Comparison of ENCODE assay signal across 17 cellular contexts in genomic region chr10:130430852-130431704, GRCh38.
DNase-seq lines count a peak whose midpoint lies in the region; ATAC-seq, FAIRE-seq and TF ChIP-seq lines count a peak whose summit lies in the region.
"Had no signal": no experiment of that assay in that cellular context is flagged by ENCODE, and none has a peak within 500 bp of the region (broad histone marks: within the 10 kb centered on the region; RNA-seq: fewer than 3 reads in every experiment).

No MANE protein-coding gene starts in this region.

- no peaks in the 10 kb centered on the region for H3K27me3 ChIP-seq in heart left ventricle
- H3K27me3 ChIP-seq in vagina, result no peaks in the 10 kb centered on the region
- H3K27me3 ChIP-seq in HepG2 (ENCODE audit: control insufficient read depth in 1 of 2, insufficient read depth in 2 of 2, low read length in 2 of 2), result no peaks in the 10 kb centered on the region

- no peaks in the 10 kb centered on the region for H3K79me2 ChIP-seq in HepG2 (ENCODE audit: insufficient read depth, low read length)

- H3K36me3 ChIP-seq in heart left ventricle (no peaks in the 10 kb centered on the region), vagina (no peaks in the 10 kb centered on the region), HepG2 (replicated peaks in 1 of 2; ENCODE audit: control insufficient read depth in 1 of 2, insufficient read depth in 2 of 2, low read length in 2 of 2) (no peaks in the 10 kb centered on the region)

- no peak for TF ChIP-seq CTCF in heart left ventricle (IDR thresholded peaks at IDR 0.05)
- no peak for TF ChIP-seq CTCF in endothelial cell (IDR thresholded peaks at IDR 0.05; ENCODE audit: unreplicated experiment)
- no peak for TF ChIP-seq CTCF in nephron progenitor cell (IDR thresholded peaks at IDR 0.05)
- TF ChIP-seq CTCF in vagina (IDR thresholded peaks at IDR 0.05), result no peak
- TF ChIP-seq CTCF in HepG2 (CRISPR knock-in tag; IDR thresholded peaks at IDR 0.05), result no peak

- peak overlapping the region; percentile 9 for H3K4me3 Mint-ChIP-seq in endothelial cell (ENCODE audit: unreplicated experiment)
- H3K4me3 Mint-ChIP-seq in nephron progenitor cell, result no peak overlapping the region
- H3K4me3 Mint-ChIP-seq: B cell; CD4-positive, alpha-beta T cell had no signal

- H3K9me3 Mint-ChIP-seq in endothelial cell (ENCODE audit: unreplicated experiment) (peaks cover 79% of the 10 kb centered on the region), nephron progenitor cell (peaks cover 10% of the 10 kb centered on the region)
- H3K9me3 Mint-ChIP-seq: CD4-positive, alpha-beta T cell had no signal

- H2AFZ ChIP-seq in HepG2 (ENCODE audit: low read length), result no peak overlapping the region

- ATAC-seq in heart left ventricle (no peak), HepG2 (no peak)
- ATAC-seq: GM12878, HCT116 had no signal

- no TSS peak for BruUV-seq in HepG2 (replicated peaks; lab: Mats Ljungman, UMichigan)

- H3K27ac Mint-ChIP-seq in endothelial cell (ENCODE audit: unreplicated experiment) (no peak overlapping the region), nephron progenitor cell (peak overlapping the region; percentile 83)
- H3K27ac Mint-ChIP-seq: B cell; CD4-positive, alpha-beta T cell had no signal

- H4K20me1 ChIP-seq in HepG2 (ENCODE audit: insufficient read depth, low read length), result no peaks in the 10 kb centered on the region

- no peak overlapping the region for H3K4me2 ChIP-seq in HepG2 (ENCODE audit: low read depth, low read length)

- H3K4me1 Mint-ChIP-seq in endothelial cell (ENCODE audit: unreplicated experiment), result no peaks in the 10 kb centered on the region
- no peaks in the 10 kb centered on the region for H3K4me1 Mint-ChIP-seq in nephron progenitor cell
- H3K4me1 Mint-ChIP-seq: B cell had no signal

- H3K4me1 ChIP-seq in heart left ventricle, result no peaks in the 10 kb centered on the region
- H3K4me1 ChIP-seq in vagina, result no peaks in the 10 kb centered on the region
- H3K4me1 ChIP-seq in HepG2 (ENCODE audit: insufficient read depth, low read length), result no peaks in the 10 kb centered on the region

- POLR2A ChIA-PET in HepG2 (lab: Yijun Ruan, JAX), result no interaction called here

- FAIRE-seq in HepG2 (lab: Jason Lieb, UNC), result no peak
- FAIRE-seq: A204.1, GM12878, GM18507 had no signal

- H3K4me3 ChIP-seq in heart left ventricle, result no peak overlapping the region
- H3K4me3 ChIP-seq in vagina, result no peak overlapping the region
- no peak overlapping the region for H3K4me3 ChIP-seq in HepG2 (replicated peaks in 1 of 3; ENCODE audit: insufficient read depth in 1 of 3, low read depth in 2 of 3, low read length in 3 of 3)
- H3K4me3 ChIP-seq: GM12878 had no signal

- TF ChIP-seq EP300 in HepG2 (IDR thresholded peaks at IDR 0.05; ENCODE audit: low read depth in 2 of 2, low read length in 2 of 2) (no peak), HepG2 (CRISPR knock-in tag; IDR thresholded peaks at IDR 0.05; ENCODE audit: borderline replicate concordance) (no peak)

- in situ Hi-C loops in HepG2 (cut with HindIII; ENCODE audit: extremely low pct_ligation_motif_present, low pct_unique_long_range_greater_than_20kb), result no loop called here

- intact Hi-C loops in cardiac septum (cut with DNase I) (no loop called here), heart left ventricle (cut with DNase I) (no loop called here), vagina (cut with DNase I) (no loop called here), HepG2 (cut with micrococcal nuclease; ENCODE audit: unreplicated experiment) (no loop called here)

- no peak for TF ChIP-seq RAD21 in HepG2 (CRISPR knock-in tag; IDR thresholded peaks at IDR 0.05)

- H3K9ac ChIP-seq in HepG2 (ENCODE audit: insufficient read depth, low read depth, low read length), result no peak overlapping the region

- peaks cover 12% of the 10 kb centered on the region for H3K27me3 Mint-ChIP-seq in endothelial cell (ENCODE audit: unreplicated experiment)
- H3K27me3 Mint-ChIP-seq in nephron progenitor cell (ENCODE audit: low read depth, poor library complexity), result peaks cover 12% of the 10 kb centered on the region
- H3K27me3 Mint-ChIP-seq: B cell; CD4-positive, alpha-beta T cell had no signal

- DNase-seq in cardiac septum (ENCODE audit: low spot score) (peak; percentile 39), heart left ventricle (no peak), endothelial cell (ENCODE audit: low spot score) (no peak), nephron progenitor cell (no peak), vagina (ENCODE audit: extremely low spot score in 2 of 2) (peak; percentile 58 to 64), HPDE6-E6E7 (ENCODE audit: extremely low spot score) (no peak), HepG2 (ENCODE audit: low spot score) (no peak)
- DNase-seq: C1 segment of cervical spinal cord; Calu3; CD4-positive, alpha-beta T cell; DMS 273 treated with DMSO at 0.1 percent for 48 hours had no signal

- 84 to 89% (median 86%) methylated on average over 15 of the region's 15 CpGs for WGBS in heart left ventricle, 4 donors
- WGBS in HepG2 (ENCODE audit: low lambda C conversion rate), result 20% methylated on average over 15 of the region's 15 CpGs

- H3K27ac ChIP-seq in heart left ventricle (no peak overlapping the region), vagina (no peak overlapping the region), HepG2 (ENCODE audit: extremely low read length, insufficient read depth, low read length) (no peak overlapping the region)
- H3K27ac ChIP-seq: HL-60 had no signal

- H3K36me3 Mint-ChIP-seq in endothelial cell (ENCODE audit: low read depth, unreplicated experiment) (peaks cover 7% of the 10 kb centered on the region), nephron progenitor cell (ENCODE audit: low read depth) (no peaks in the 10 kb centered on the region)

- no peaks in the 10 kb centered on the region for H3K9me3 ChIP-seq in heart left ventricle
- no peaks in the 10 kb centered on the region for H3K9me3 ChIP-seq in vagina
- H3K9me3 ChIP-seq in HepG2 (ENCODE audit: low read length), result peaks cover 58% of the 10 kb centered on the region

- no peak for TF ChIP-seq POLR2A in heart left ventricle (IDR thresholded peaks at IDR 0.05)
- TF ChIP-seq POLR2A in vagina (IDR thresholded peaks at IDR 0.05), result no peak
- TF ChIP-seq POLR2A in HepG2 (IDR thresholded peaks at IDR 0.05; ENCODE audit: insufficient read depth in 1 of 2, low read depth in 2 of 2, low read length in 2 of 2), result no peak

- CTCF ChIA-PET in HepG2 (lab: Yijun Ruan, JAX; ENCODE audit: low intra/inter-chr PET ratio, low total read pairs), result no interaction called here

TF ChIP-seq in HepG2, 621 proteins besides CTCF, POLR2A, EP300 and RAD21:
- TF ChIP-seq ARID4A (CRISPR knock-in tag; IDR thresholded peaks at IDR 0.05; ENCODE audit: borderline replicate concordance) (no peak), ZBTB37 (CRISPR knock-in tag; IDR thresholded peaks at IDR 0.05) (no peak), TOPORS (CRISPR knock-in tag; IDR thresholded peaks at IDR 0.05) (no peak), ZNF121 (CRISPR knock-in tag; IDR thresholded peaks at IDR 0.05) (no peak), NFYB (CRISPR knock-in tag; IDR thresholded peaks at IDR 0.05) (no peak)
TF ChIP-seq in HepG2: peak in this region for 0.

Comparison
In these comparisons a context has a peak if more than half of its experiments do, and no peak if none do; other contexts are left out.
1. DNase-seq: peak in cardiac septum (single experiment) and vagina (2 of 2); none in heart left ventricle (0 of 5), endothelial cell (single experiment), nephron progenitor cell (single experiment), HPDE6-E6E7 (single experiment) and HepG2 (single experiment).